25 cellular contexts compared by ENCODE assay signal in the genomic region with DNA sequence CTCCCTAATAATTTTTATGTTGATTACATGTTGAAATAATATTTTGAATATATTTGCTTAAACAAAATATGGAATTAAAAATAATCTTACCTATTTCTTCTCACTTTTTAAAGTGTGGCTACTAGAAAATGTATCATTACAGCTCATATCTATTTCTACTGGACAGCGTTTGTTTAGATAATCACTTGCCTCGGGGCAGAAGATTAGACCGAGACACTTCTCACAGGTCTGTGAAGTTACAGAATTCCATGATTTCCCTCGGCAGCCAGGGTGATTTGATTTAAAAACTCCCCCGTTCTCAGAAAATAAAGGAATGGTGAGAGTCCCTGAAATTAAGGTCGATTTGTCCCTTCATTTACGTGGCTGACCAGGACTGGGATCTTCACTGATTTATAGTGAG.
"Had no signal": no experiment of that assay in that cellular context is flagged by ENCODE, and none has a peak within 500 bp of the region (broad histone marks: within the 10 kb centered on the region; RNA-seq: fewer than 3 reads in every experiment).

No MANE protein-coding gene starts in this region.

- H3K9me3 ChIP-seq: ascending aorta had no signal

- H3K27me3 ChIP-seq: ascending aorta, cardiac muscle cell had no signal

- H3K4me2 ChIP-seq: KMS-11, PC-9 had no signal

- H3K36me3 ChIP-seq: ascending aorta, cardiac muscle cell had no signal

- H3K27ac ChIP-seq: ascending aorta, cardiac muscle cell, KMS-11, PC-9 had no signal

- FAIRE-seq: RCC 7860, TTC549 had no signal

- H3K4me3 ChIP-seq: ascending aorta, cardiac muscle cell, PC-9 had no signal

- H2AFZ ChIP-seq: PC-9 had no signal

- ATAC-seq: activated CD8-positive, alpha-beta T cell treated with anti-CD3 and anti-CD28 coated beads for 36 hours; activated T-cell treated with anti-CD3 and anti-CD28 coated beads, Interleukin-2, amount 50 U/mL, for 72 hours; activated T-helper 17 cell treated with anti-CD3 and anti-CD28 coated beads, Interleukin-2, amount 50 U/mL, for 72 hours had no signal

- DNase-seq: activated CD4-positive, alpha-beta T cell treated with anti-CD3 and anti-CD28 coated beads, Interleukin-2, amount 10 ng/mL, durations not matched to agents 24 days and 14 days; activated CD4-positive, alpha-beta T cell treated with anti-CD3 and anti-CD28 coated beads, Interleukin-2, amount 50 U/mL, for 4 hours; activated CD8-positive, alpha-beta T cell treated with anti-CD3 and anti-CD28 coated beads for 36 hours; activated effector memory CD4-positive, alpha-beta T cell treated with anti-CD3 and anti-CD28 coated beads, Interleukin-2, amount 50 U/mL, for 16 hours; activated naive CD4-positive, alpha-beta T cell treated with Interleukin-2 at 50 U/mL for 16 hours; activated naive CD8-positive, alpha-beta T cell treated with anti-CD3 and anti-CD28 coated beads, Interleukin-2, amount 10 ng/mL, durations not matched to agents 7 days and 5 days; activated T-cell treated with anti-CD3 and anti-CD28 coated beads, Interleukin-2, amount 50 U/mL, for 1 hour; activated T-cell treated with anti-CD3 and anti-CD28 coated beads, Interleukin-2, amount 50 U/mL, for 72 hours; amygdala; MM.1S; MV-4-11; NCI-H1092; NCI-H1436 treated with DMSO at 0.1 percent for 48 hours; NCI-H187 treated with DMSO at 0.1 percent for 48 hours; NCI-H2081; NCI-H226; NCI-H446 treated with DMSO at 0.1 percent for 48 hours; NCI-H524 treated with DMSO at 0.1 percent for 48 hours; PC-9 had no signal
